In the genomic region with DNA sequence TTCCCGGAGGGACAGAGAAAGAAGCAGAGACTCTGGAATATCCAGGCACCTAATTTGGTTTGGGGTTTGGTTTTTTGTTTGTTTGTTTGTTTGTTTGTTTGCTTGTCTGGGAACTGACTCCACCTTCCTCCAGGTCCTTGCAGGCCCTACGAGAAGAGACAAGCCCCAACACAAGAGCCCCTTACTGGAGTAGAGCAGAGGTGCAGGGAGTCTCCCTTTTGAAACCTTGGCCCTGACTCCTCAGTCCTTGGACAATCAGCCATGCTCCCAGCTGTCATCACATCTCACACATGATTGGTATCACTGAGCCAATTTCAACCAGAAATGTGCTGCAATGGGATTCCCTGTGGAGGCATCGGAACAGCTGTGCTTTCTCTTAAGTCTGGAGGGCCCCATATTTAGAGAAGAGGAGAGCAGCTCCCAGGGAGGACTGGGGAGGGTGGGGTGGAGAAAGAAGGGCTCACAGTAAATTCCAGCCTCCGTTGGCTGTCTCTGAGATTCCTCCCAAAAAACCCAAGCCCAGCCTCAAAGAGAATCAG, we compare ENCODE assay signal across 16 cellular contexts.
DNase-seq lines count a peak whose midpoint lies in the region; ATAC-seq and TF ChIP-seq lines count a peak whose summit lies in the region.
"Had no signal": no experiment of that assay in that cellular context is flagged by ENCODE, and none has a peak within 500 bp of the region (broad histone marks: within the 10 kb centered on the region; RNA-seq: fewer than 3 reads in every experiment).

No MANE protein-coding gene starts in this region.

- no peak overlapping the region for H3K14ac ChIP-seq in IMR-90 (replicated peaks; ENCODE audit: low read depth, low read length)

- H2AFZ ChIP-seq in IMR-90 (replicated peaks; ENCODE audit: low read length, poor library complexity): no peak overlapping the region
- H2AFZ ChIP-seq: GM23338 had no signal

- no peak for TF ChIP-seq CTCF in IMR-90 (conservative IDR thresholded peaks at IDR 0.05; ENCODE audit: low read depth, low read length)
- TF ChIP-seq CTCF in coronary artery (IDR thresholded peaks at IDR 0.05): no peak
- no peak for TF ChIP-seq CTCF in osteocyte (IDR thresholded peaks at IDR 0.05)

- no peak overlapping the region for H2AK9ac ChIP-seq in IMR-90 (replicated peaks; ENCODE audit: low read depth, low read length, poor library complexity)

- H3K9me3 Mint-ChIP-seq in osteocyte (ENCODE audit: unreplicated experiment): peaks cover 5% of the 10 kb centered on the region
- H3K9me3 Mint-ChIP-seq: CD8-positive, alpha-beta memory T cell had no signal

- H3K4me1 ChIP-seq in IMR-90 (ENCODE audit: control insufficient read depth, insufficient read depth, low read length): peaks cover 4% of the 10 kb centered on the region
- H3K4me1 ChIP-seq: BLaER1, Caco-2 had no signal

- no peak overlapping the region for H3K4me3 Mint-ChIP-seq in osteocyte (ENCODE audit: unreplicated experiment)
- H3K4me3 Mint-ChIP-seq: CD8-positive, alpha-beta memory T cell; GM23338 had no signal

- H3K9me1 ChIP-seq in IMR-90 (ENCODE audit: insufficient read depth, low read length): peaks cover 2% of the 10 kb centered on the region

- H3K27ac Mint-ChIP-seq in osteocyte (ENCODE audit: unreplicated experiment): no peak overlapping the region
- H3K27ac Mint-ChIP-seq: GM23338 had no signal

- no peak overlapping the region for H3K23ac ChIP-seq in IMR-90 (ENCODE audit: low read depth, low read length)

- H3K27ac ChIP-seq in IMR-90 (ENCODE audit: insufficient read depth, low read length) (no peak overlapping the region), coronary artery (no peak overlapping the region)
- H3K27ac ChIP-seq: BLaER1 had no signal

- H3K36me3 Mint-ChIP-seq in osteocyte (ENCODE audit: unreplicated experiment): no peaks in the 10 kb centered on the region
- H3K36me3 Mint-ChIP-seq: CD8-positive, alpha-beta memory T cell had no signal

- CTCF ChIA-PET in IMR-90 (lab: Yijun Ruan, JAX): no interaction called here

- peaks cover 0 to 9% of the 10 kb centered on the region in 2 experiments; a peak in 2 of 4 replicates for H3K79me1 ChIP-seq in IMR-90 (ENCODE audit: low read depth in 1 of 2, low read length in 2 of 2)

- no peak overlapping the region; the same call in 1 of the 2 replicates for H2BK20ac ChIP-seq in IMR-90 (ENCODE audit: low read depth, low read length)

- H2BK120ac ChIP-seq in IMR-90 (ENCODE audit: low read depth, low read length): no peak overlapping the region; the same call in 1 of the 2 replicates

- DNase-seq in NCI-H82 (lab: John Stamatoyannopoulos, UW) (peak; percentile 20), NCI-H82 treated with DMSO at 0.1 percent for 48 hours (lab: John Stamatoyannopoulos, UW; ENCODE audit: unreplicated experiment) (no peak), IMR-90 (no peak), coronary artery (ENCODE audit: low spot score) (peak; percentile 28), osteocyte (ENCODE audit: extremely low spot score, unreplicated experiment) (peak; percentile 49), iPS-NIHi7 (ENCODE audit: extremely low spot score) (no peak)
- DNase-seq: 8988T; AML-193; Caco-2; CD8-positive, alpha-beta memory T cell; H7 had no signal

- no peak overlapping the region for H3K18ac ChIP-seq in IMR-90 (ENCODE audit: low read depth, low read length)

- H3K4me3 ChIP-seq in IMR-90 (ENCODE audit: insufficient read depth, low read depth, low read length): no peak overlapping the region
- H3K4me3 ChIP-seq in coronary artery: no peak overlapping the region
- H3K4me3 ChIP-seq: BLaER1, GM12878, GM23338 had no signal

- no peak overlapping the region for H4K5ac ChIP-seq in IMR-90 (ENCODE audit: low read depth, low read length)

- H3K4ac ChIP-seq in IMR-90 (ENCODE audit: low read depth, low read length): peak overlapping the region; percentile 21; the same call in 1 of the 2 replicates

- H4K8ac ChIP-seq in IMR-90 (ENCODE audit: low read depth in 2 of 2, low read length in 2 of 2): no peak overlapping the region

- H3K9me3 ChIP-seq in IMR-90 (ENCODE audit: control insufficient read depth, insufficient read depth, low read length): no peaks in the 10 kb centered on the region

- BruUV-seq in IMR-90 (replicated peaks; lab: Mats Ljungman, UMichigan): no TSS peak

- H3K36me3 ChIP-seq in IMR-90 (ENCODE audit: control insufficient read depth, insufficient read depth, low read length): no peaks in the 10 kb centered on the region
- H3K36me3 ChIP-seq: BLaER1 had no signal

- H4K91ac ChIP-seq in IMR-90 (ENCODE audit: insufficient read depth, low read depth, low read length): peak overlapping the region; percentile 34; the same call in 1 of the 2 replicates

- intact Hi-C loops in IMR-90 (cut with micrococcal nuclease): loop anchor here (10.0 kb wide), 3 partner anchors 413 to 1993 kb away; a partner anchor contains a TSS

- no peak for TF ChIP-seq POLR2A in IMR-90 (IDR thresholded peaks at IDR 0.05; ENCODE audit: low read depth, low read length)

- WGBS in IMR-90 (ENCODE audit: extremely low coverage in 2 of 2, insufficient read length in 1 of 2), 2 experiments: 86% methylated on average over 1 of the region's 4 CpGs; no CpG with 5 or more reads in 1 of the 2 experiments

- no peaks in the 10 kb centered on the region for H4K20me1 ChIP-seq in IMR-90 (ENCODE audit: insufficient read depth, low read length)
- H4K20me1 ChIP-seq: BLaER1 had no signal

- H2BK15ac ChIP-seq in IMR-90 (ENCODE audit: low read depth, low read length): no peak overlapping the region

- ATAC-seq in IMR-90 (ENCODE audit: low read depth) (no peak), GM21390 (IDR thresholded peaks at IDR 0.05; ENCODE audit: unreplicated experiment) (no peak), HG03280 (IDR thresholded peaks at IDR 0.05; ENCODE audit: unreplicated experiment) (no peak)
- ATAC-seq: GM12878, GM23338 had no signal

- no peak overlapping the region for H3K56ac ChIP-seq in IMR-90 (ENCODE audit: extremely low read depth, insufficient read depth, low read length)

- peaks cover 17% of the 10 kb centered on the region for H3K27me3 Mint-ChIP-seq in osteocyte (ENCODE audit: unreplicated experiment)

- H2BK5ac ChIP-seq in IMR-90 (ENCODE audit: low read depth, low read length, poor library complexity, severe bottlenecking): no peak overlapping the region

- H3K4me2 ChIP-seq in IMR-90 (ENCODE audit: low read depth, low read length): no peak overlapping the region
- H3K4me2 ChIP-seq: BLaER1, GM23338 had no signal

- no peak for TF ChIP-seq RAD21 in IMR-90 (IDR thresholded peaks at IDR 0.05; ENCODE audit: low read length)

- H3K9ac ChIP-seq in IMR-90 (ENCODE audit: low read depth, low read length): no peak overlapping the region
- H3K9ac ChIP-seq: BLaER1 had no signal

- no peaks in the 10 kb centered on the region for H3K27me3 ChIP-seq in IMR-90 (ENCODE audit: control insufficient read depth, insufficient read depth, low read length)
- H3K27me3 ChIP-seq: BLaER1 had no signal

- POLR2A ChIA-PET in IMR-90 (lab: Charles Lee; ENCODE audit: unreplicated experiment): no interaction called here

- H2AK5ac ChIP-seq in IMR-90 (ENCODE audit: low read depth, low read length): no peak overlapping the region

- in situ Hi-C loops in IMR-90 (cut with MboI; ENCODE audit: low sequenced_read_pairs): loop anchor here (5.0 to 25.0 kb wide), 2 partner anchors 1186 to 1296 kb away; a partner anchor contains a TSS

- H3K4me1 Mint-ChIP-seq in osteocyte (ENCODE audit: unreplicated experiment): peaks cover 10% of the 10 kb centered on the region
- H3K4me1 Mint-ChIP-seq: GM23338 had no signal

- dilution Hi-C loops in IMR-90 (cut with HindIII; ENCODE audit: low sequenced_read_pairs, unreplicated experiment): no loop called here

TF ChIP-seq in IMR-90, 13 proteins besides CTCF, POLR2A, EP300 and RAD21:
- no peak for TF ChIP-seq MAFK (IDR thresholded peaks at IDR 0.05; ENCODE audit: low read depth, low read length)
- no peak for TF ChIP-seq RFX5 (IDR thresholded peaks at IDR 0.05; ENCODE audit: low read depth, low read length)
- TF ChIP-seq, protein P1, sequence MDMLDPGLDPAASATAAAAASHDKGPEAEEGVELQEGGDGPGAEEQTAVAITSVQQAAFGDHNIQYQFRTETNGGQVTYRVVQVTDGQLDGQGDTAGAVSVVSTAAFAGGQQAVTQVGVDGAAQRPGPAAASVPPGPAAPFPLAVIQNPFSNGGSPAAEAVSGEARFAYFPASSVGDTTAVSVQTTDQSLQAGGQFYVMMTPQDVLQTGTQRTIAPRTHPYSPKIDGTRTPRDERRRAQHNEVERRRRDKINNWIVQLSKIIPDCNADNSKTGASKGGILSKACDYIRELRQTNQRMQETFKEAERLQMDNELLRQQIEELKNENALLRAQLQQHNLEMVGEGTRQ (IDR thresholded peaks at IDR 0.05; ENCODE audit: low read depth, low read length): no peak
- no peak for TF ChIP-seq NFE2L2 (IDR thresholded peaks at IDR 0.05; ENCODE audit: low read depth, low read length)
- TF ChIP-seq MAZ (IDR thresholded peaks at IDR 0.05; ENCODE audit: borderline replicate concordance, low read depth, low read length): no peak
- TF ChIP-seq CEBPB (IDR thresholded peaks at IDR 0.05; ENCODE audit: low read depth, low read length): no peak

Comparison
In these comparisons a context has a peak if more than half of its experiments do, and no peak if none do; other contexts are left out.
1. DNase-seq: peak in NCI-H82 (single experiment), coronary artery (single experiment) and osteocyte (single experiment); none in NCI-H82 treated with DMSO at 0.1 percent for 48 hours (single experiment), IMR-90 (single experiment) and iPS-NIHi7 (single experiment).